7 cellular contexts compared by ENCODE assay signal in genomic region chr19:53126733-53127132, GRCh38. TPM values are rescaled to one million over a fixed set of nuclear protein-coding genes. Genes with fewer than 3 reads are reported as not detected.
DNase-seq lines count a peak whose midpoint lies in the region; ATAC-seq, FAIRE-seq and TF ChIP-seq lines count a peak whose summit lies in the region.
"Not testable (repeated sequence)": the region's sequence is repeated elsewhere in the genome, so short reads cannot be mapped to it uniquely, and the experiment has no call there.

No MANE protein-coding gene starts in this region.

- TF ChIP-seq RAD21 in K562 (CRISPR knock-in tag; conservative IDR thresholded peaks at IDR 0.05 in 1 of 2, IDR thresholded peaks at IDR 0.05 in 1 of 2): not testable (repeated sequence)

- H4K20me1 ChIP-seq in K562 (replicated peaks; ENCODE audit: control insufficient read depth, insufficient read depth, low read length): not testable (repeated sequence)

- POLR2A ChIA-PET in WTC11 (lab: Charles Lee); K562 (lab: Yijun Ruan, JAX): not testable (repeated sequence)

- not testable (repeated sequence) for H3K4me3 Mint-ChIP-seq in WTC11

- H3K4me1 Mint-ChIP-seq in WTC11: peaks cover 19% of the 10 kb centered on the region

- BruUV-seq in K562 (replicated peaks; lab: Mats Ljungman, UMichigan): not testable (repeated sequence)

- H3K9me1 ChIP-seq in K562 (ENCODE audit: control insufficient read depth, insufficient read depth, low read length): not testable (repeated sequence)

- not testable (repeated sequence) for TF ChIP-seq CTCF in WTC11 (IDR thresholded peaks at IDR 0.05); K562 (IDR thresholded peaks at IDR 0.05 in 2 of 3, conservative IDR thresholded peaks at IDR 0.05 in 1 of 3; ENCODE audit: insufficient read depth in 2 of 3, low read depth in 1 of 3, low read length in 3 of 3); heart left ventricle (IDR thresholded peaks at IDR 0.05)

- H3K36me3 ChIP-seq in K562 (ENCODE audit: control insufficient read depth, insufficient read depth, low read length): not testable (repeated sequence)
- H3K36me3 ChIP-seq in heart left ventricle: peaks cover 0 to 11% (median 6%) of the 10 kb centered on the region in 9 donors

- not testable (repeated sequence) for H3K4me1 ChIP-seq in K562 (replicated peaks in 1 of 2; ENCODE audit: control insufficient read depth in 2 of 2, insufficient read depth in 2 of 2, low read length in 2 of 2)
- peaks cover 0 to 28% (median 13%) of the 10 kb centered on the region in 12 donors for H3K4me1 ChIP-seq in heart left ventricle

- not testable (repeated sequence) for H2AFZ ChIP-seq in K562 (ENCODE audit: low read depth, low read length)

- intact Hi-C loops in K562 (cut with micrococcal nuclease); Right ventricle myocardium inferior (cut with DNase I); heart left ventricle (cut with DNase I); left ventricle myocardium superior (cut with micrococcal nuclease): not testable (repeated sequence)

- not testable (repeated sequence) for H3K4me3 ChIP-seq in K562, heart left ventricle

- FAIRE-seq in HTR-8/SVneo (lab: Jason Lieb, UNC): peak; percentile 49
- FAIRE-seq in K562 (lab: Jason Lieb, UNC): peak; percentile 11

- in situ Hi-C loops in K562 (cut with MboI): not testable (repeated sequence)

- H3K27ac ChIP-seq in K562 (ENCODE audit: extremely low read depth, low read depth, low read length): not testable (repeated sequence)
- H3K27ac ChIP-seq in heart left ventricle: peak overlapping the region in 1 of 12 donors; percentile 40

- H3K9me3 ChIP-seq in K562 (replicated peaks; ENCODE audit: control insufficient read depth, insufficient read depth, low read depth, low read length); heart left ventricle: not testable (repeated sequence)

- H3K27ac Mint-ChIP-seq in WTC11: not testable (repeated sequence)

- DNase-seq in HTR-8/SVneo (ENCODE audit: insufficient read length, low spot score); WTC11 (ENCODE audit: low spot score); K562 (ENCODE audit: extremely low read depth in 1 of 4, low spot score in 3 of 4); Right ventricle myocardium inferior (ENCODE audit: missing footprints); heart left ventricle; left ventricle myocardium superior; left lobe of liver (ENCODE audit: low spot score): not testable (repeated sequence)

- H3K79me2 ChIP-seq in K562 (ENCODE audit: control insufficient read depth, insufficient read depth, low read length): not testable (repeated sequence)

- not testable (repeated sequence) for TF ChIP-seq EP300 in K562 (IDR thresholded peaks at IDR 0.05; ENCODE audit: low read length)

- CTCF ChIA-PET in WTC11 (lab: Charles Lee); K562 (lab: Yijun Ruan, JAX; ENCODE audit: low intra/inter-chr PET ratio): not testable (repeated sequence)

- TF ChIP-seq POLR2A in K562 (conservative IDR thresholded peaks at IDR 0.05); heart left ventricle (IDR thresholded peaks at IDR 0.05): not testable (repeated sequence)

- H3K9me3 Mint-ChIP-seq in WTC11: not testable (repeated sequence)

- H3K27me3 ChIP-seq in K562 (ENCODE audit: control insufficient read depth in 2 of 2, insufficient read depth in 2 of 2, low read length in 2 of 2): peaks cover 4 to 18% of the 10 kb centered on the region in 2 experiments; a peak in 3 of 5 replicates
- H3K27me3 ChIP-seq in heart left ventricle: not testable (repeated sequence)

- not testable (repeated sequence) for H3K4me2 ChIP-seq in K562 (ENCODE audit: insufficient read depth, low read length)

- H3K9ac ChIP-seq in K562 (ENCODE audit: insufficient read depth in 1 of 2, low read depth in 2 of 2, low read length in 2 of 2): not testable (repeated sequence)

- peak; percentile 56 for ATAC-seq in WTC11
- not testable (repeated sequence) for ATAC-seq in K562
- ATAC-seq in Right ventricle myocardium inferior: peak; percentile 65
- ATAC-seq in heart left ventricle: peak; percentile 50 to 56 (median 52)
- ATAC-seq in left ventricle myocardium superior: peak; percentile 79
- ATAC-seq in left lobe of liver: peak; percentile 29

- not testable (repeated sequence) for H3K36me3 Mint-ChIP-seq in WTC11

- WGBS in K562 (ENCODE audit: insufficient coverage, low coverage, missing lambda C conversion rate): no CpG with 5 or more reads among the region's 6 CpGs
- WGBS in heart left ventricle, 4 donors: no CpG with 5 or more reads among the region's 6 CpGs

- not testable (repeated sequence) for H3K27me3 Mint-ChIP-seq in WTC11 (ENCODE audit: low read depth)

RNA-seq across cellular contexts. Expression of gene ZNF415, which starts 6.0 kb away (rescaled TPM):
- total RNA-seq in WTC11 (2021) (9.3 to 11.2 TPM (median 11.2 TPM) in 3 replicates), K562 (2014; rRNA removed) (0.16 TPM in 1 of 2 replicates, not detected in the other), K562 (2014; rRNA removed; fragmentation: Illumina TruSeq; extraction: Trizol) (0.10 and 0.18 TPM in 2 replicates), K562 (2015; rRNA removed; fragmentation: Illumina TruSeq; extraction: Trizol) (0.14 and 0.30 TPM in 2 replicates), K562 (2021) (0.44 and 0.45 TPM in 2 replicates), Right ventricle myocardium inferior (18.6 TPM), heart left ventricle (10 to 100 TPM; 12.8 to 38.6 (median 21.4) TPM), left ventricle myocardium superior (23.9 TPM), left lobe of liver (0.83 TPM)
- total RNA-seq in K562 (2011; cell fraction: chromatin; rRNA removed; ENCODE audit: low replicate concordance): 0.69 and 0.90 TPM in 2 replicates
- total RNA-seq in K562 (2011; cell fraction: nucleolus; rRNA removed): 0.13 and 0.33 TPM in 2 replicates
- 0.59 TPM in 1 of 2 replicates, not detected in the other for total RNA-seq in K562 (2011; cell fraction: nucleoplasm; rRNA removed)
- polyA plus RNA-seq in K562 (2011; rRNA removed) (0.14 and 0.34 TPM in 2 replicates), K562 (2014; fragmentation: Illumina TruSeq; extraction: Trizol) (0.11 and 0.12 TPM in 2 replicates), K562 (2014; fragmentation: Nextera tagmentation; extraction: Ambion mirVana) (under 1 TPM in 1 of 2 experiments, not detected in 1; 0.06 TPM), K562 (2014; rRNA removed) (0.82 TPM in 1 of 2 replicates, not detected in the other), heart left ventricle (10 to 100 TPM; 15.2 to 17.6 TPM)
- polyA plus RNA-seq in K562 (2011; cell fraction: cytosol; rRNA removed): 0.35 TPM in 1 of 2 replicates, not detected in the other
- 0.13 and 0.20 TPM in 2 replicates for polyA plus RNA-seq in K562 (2011; cell fraction: nucleus; rRNA removed)
- 0.08 TPM in 2 replicates for polyA plus RNA-seq in K562 (2012)
- polyA minus RNA-seq in K562 (2011; rRNA and poly(A)+ RNA removed): 0.28 and 0.45 TPM in 2 replicates
- not detected in 2 replicates for polyA minus RNA-seq in K562 (2011; cell fraction: cytosol; rRNA and poly(A)+ RNA removed)
- 0.33 TPM in 1 of 2 replicates, not detected in the other for polyA minus RNA-seq in K562 (2011; cell fraction: nucleus; rRNA and poly(A)+ RNA removed)

RNA-seq across cellular contexts. Expression of gene ZNF160, which starts 23.5 kb away (rescaled TPM):
- 53.8 to 54.6 TPM (median 54.5 TPM) in 3 replicates for total RNA-seq in WTC11 (2021)
- total RNA-seq in K562 (2011; cell fraction: chromatin; rRNA removed; ENCODE audit: low replicate concordance): 129 and 221 TPM in 2 replicates
- 76.2 and 97.5 TPM in 2 replicates for total RNA-seq in K562 (2011; cell fraction: nucleolus; rRNA removed)
- total RNA-seq in K562 (2011; cell fraction: nucleoplasm; rRNA removed): 145 and 157 TPM in 2 replicates
- total RNA-seq in K562 (2014; rRNA removed): 8.7 and 12.0 TPM in 2 replicates
- 17.6 and 19.1 TPM in 2 replicates for total RNA-seq in K562 (2014; rRNA removed; fragmentation: Illumina TruSeq; extraction: Trizol)
- 12.4 and 13.0 TPM in 2 replicates for total RNA-seq in K562 (2015; rRNA removed; fragmentation: Illumina TruSeq; extraction: Trizol)
- total RNA-seq in K562 (2021): 11.6 and 11.8 TPM in 2 replicates
- 21.3 and 22.1 TPM in 2 replicates for polyA plus RNA-seq in K562 (2011; rRNA removed)
- 6.9 and 12.9 TPM in 2 replicates for polyA plus RNA-seq in K562 (2011; cell fraction: cytosol; rRNA removed)
- 34.0 and 38.4 TPM in 2 replicates for polyA plus RNA-seq in K562 (2011; cell fraction: nucleus; rRNA removed)
- 9.6 and 10.9 TPM in 2 replicates for polyA plus RNA-seq in K562 (2012)
- 13.4 and 14.9 TPM in 2 replicates for polyA plus RNA-seq in K562 (2014; fragmentation: Illumina TruSeq; extraction: Trizol)
- 1 to 10 TPM; 3.6 to 7.5 TPM for polyA plus RNA-seq in K562 (2014; fragmentation: Nextera tagmentation; extraction: Ambion mirVana)
- polyA plus RNA-seq in K562 (2014; rRNA removed): 7.3 and 10.3 TPM in 2 replicates
- polyA minus RNA-seq in K562 (2011; rRNA and poly(A)+ RNA removed): 46.8 and 49.8 TPM in 2 replicates
- 16.9 and 19.5 TPM in 2 replicates for polyA minus RNA-seq in K562 (2011; cell fraction: cytosol; rRNA and poly(A)+ RNA removed)
- 31.4 and 44.3 TPM in 2 replicates for polyA minus RNA-seq in K562 (2011; cell fraction: nucleus; rRNA and poly(A)+ RNA removed)
- 16.5 TPM for total RNA-seq in Right ventricle myocardium inferior
- 10 to 100 TPM in 8 of 9 donors, 1 to 10 TPM in 1; 10.0 to 24.7 (median 17.0) TPM for total RNA-seq in heart left ventricle
- polyA plus RNA-seq in heart left ventricle: 10 to 100 TPM; 14.4 to 19.8 TPM
- 19.2 TPM for total RNA-seq in left ventricle myocardium superior
- 8.8 TPM for total RNA-seq in left lobe of liver

RNA-seq across cellular contexts. Expression of gene ZNF347, which starts 32.1 kb away (rescaled TPM):
- 10.9 to 11.3 TPM (median 11.0 TPM) in 3 replicates for total RNA-seq in WTC11 (2021)
- total RNA-seq in K562 (2011; cell fraction: chromatin; rRNA removed; ENCODE audit: low replicate concordance): 31.0 and 74.9 TPM in 2 replicates
- total RNA-seq in K562 (2011; cell fraction: nucleolus; rRNA removed): 14.5 and 15.5 TPM in 2 replicates
- 28.6 and 31.9 TPM in 2 replicates for total RNA-seq in K562 (2011; cell fraction: nucleoplasm; rRNA removed)
- total RNA-seq in K562 (2014; rRNA removed): 3.8 and 5.0 TPM in 2 replicates
- total RNA-seq in K562 (2014; rRNA removed; fragmentation: Illumina TruSeq; extraction: Trizol): 14.6 and 15.7 TPM in 2 replicates
- total RNA-seq in K562 (2015; rRNA removed; fragmentation: Illumina TruSeq; extraction: Trizol): 9.1 TPM in 2 replicates
- total RNA-seq in K562 (2021): 7.4 and 8.8 TPM in 2 replicates
- polyA plus RNA-seq in K562 (2011; rRNA removed): 4.6 and 9.2 TPM in 2 replicates
- 1.8 and 1.9 TPM in 2 replicates for polyA plus RNA-seq in K562 (2011; cell fraction: cytosol; rRNA removed)
- 3.7 and 5.8 TPM in 2 replicates for polyA plus RNA-seq in K562 (2011; cell fraction: nucleus; rRNA removed)
- 3.7 and 4.9 TPM in 2 replicates for polyA plus RNA-seq in K562 (2012)
- 6.6 and 7.1 TPM in 2 replicates for polyA plus RNA-seq in K562 (2014; fragmentation: Illumina TruSeq; extraction: Trizol)
- polyA plus RNA-seq in K562 (2014; fragmentation: Nextera tagmentation; extraction: Ambion mirVana): 1 to 10 TPM; 3.5 to 5.2 TPM
- polyA plus RNA-seq in K562 (2014; rRNA removed): 5.3 and 5.5 TPM in 2 replicates
- 20.0 and 20.5 TPM in 2 replicates for polyA minus RNA-seq in K562 (2011; rRNA and poly(A)+ RNA removed)
- polyA minus RNA-seq in K562 (2011; cell fraction: cytosol; rRNA and poly(A)+ RNA removed): 4.6 and 9.3 TPM in 2 replicates
- polyA minus RNA-seq in K562 (2011; cell fraction: nucleus; rRNA and poly(A)+ RNA removed): 5.5 and 9.7 TPM in 2 replicates
- 5.1 TPM for total RNA-seq in Right ventricle myocardium inferior
- 10 to 100 TPM in 1 of 9 donors, 1 to 10 TPM in 8; 5.3 to 10.6 (median 8.2) TPM for total RNA-seq in heart left ventricle
- polyA plus RNA-seq in heart left ventricle: 1 to 10 TPM; 2.7 to 3.8 TPM
- 6.6 TPM for total RNA-seq in left ventricle myocardium superior
- 1.5 TPM for total RNA-seq in left lobe of liver
